13 cellular contexts compared by ENCODE assay signal in genomic region chr21:35779690-35780570, GRCh38.
DNase-seq lines count a peak whose midpoint lies in the region; ATAC-seq, FAIRE-seq and TF ChIP-seq lines count a peak whose summit lies in the region.
"Had no signal": no experiment of that assay in that cellular context is flagged by ENCODE, and none has a peak within 500 bp of the region (broad histone marks: within the 10 kb centered on the region; RNA-seq: fewer than 3 reads in every experiment).

No MANE protein-coding gene starts in this region.

- H3F3A ChIP-seq in SK-N-SH (replicated peaks; ENCODE audit: insufficient read depth) = peaks cover 15% of the 10 kb centered on the region

- ATAC-seq in heart left ventricle (peak in 1 of 4 donors; percentile 66), HG02678 (IDR thresholded peaks at IDR 0.05; ENCODE audit: unreplicated experiment) (no peak)
- ATAC-seq: mucosa of descending colon had no signal

- intact Hi-C loops in heart left ventricle (cut with DNase I) = no loop called here
- intact Hi-C loops in cardiac septum (cut with DNase I) = no loop called here

- no peak for FAIRE-seq in urothelium cell line (lab: Jason Lieb, UNC)

- POLR2A ChIA-PET in SK-N-SH (lab: Yijun Ruan, JAX) = no interaction called here

- TF ChIP-seq RAD21 in SK-N-SH (IDR thresholded peaks at IDR 0.05; ENCODE audit: low read length) = no peak

- H3K4me2 ChIP-seq in SK-N-SH = peak overlapping the region; percentile 38

- H3K9me2 ChIP-seq in SK-N-SH = no peaks in the 10 kb centered on the region

- no peaks in the 10 kb centered on the region for H3K27me3 ChIP-seq in heart left ventricle
- no peaks in the 10 kb centered on the region for H3K27me3 ChIP-seq in SK-N-SH (ENCODE audit: insufficient read depth)

- H3K36me3 ChIP-seq in heart left ventricle (no peaks in the 10 kb centered on the region), SK-N-SH (replicated peaks in 1 of 2; ENCODE audit: control insufficient read depth in 1 of 2, insufficient read depth in 2 of 2, low read length in 1 of 2) (no peaks in the 10 kb centered on the region)

- DNase-seq in heart left ventricle (peak in 3 of 5 donors; percentile 18 to 35 (median 31)), cardiac septum (ENCODE audit: low spot score) (no peak), SK-N-SH (no peak), fibroblast of peridontal ligament (ENCODE audit: extremely low read depth) (peak; percentile 88), urothelium cell line (ENCODE audit: low spot score) (peak; percentile 58), NCI-H146 treated with DMSO at 0.1 percent for 48 hours (lab: John Stamatoyannopoulos, UW; ENCODE audit: unreplicated experiment) (no peak), GM19238 (ENCODE audit: insufficient read length, low spot score) (no peak)
- DNase-seq: activated CD4-positive, alpha-beta T cell treated with anti-CD3 and anti-CD28 coated beads, Interleukin-2, amount 10 ng/mL, durations not matched to agents 24 days and 14 days; activated gamma-delta T cell treated with Interleukin-2 at 50 U/mL for 16 hours; mucosa of descending colon; NCI-H1048; NCI-H526 treated with DMSO at 0.1 percent for 48 hours had no signal

- H4K20me1 ChIP-seq in SK-N-SH (ENCODE audit: insufficient read depth) = no peaks in the 10 kb centered on the region

- TF ChIP-seq POLR2A in heart left ventricle (IDR thresholded peaks at IDR 0.05) = no peak

- CTCF ChIA-PET in SK-N-SH (lab: Yijun Ruan, JAX) = no interaction called here

- H3K4me3 ChIP-seq in heart left ventricle (no peak overlapping the region), SK-N-SH (ENCODE audit: low read depth in 2 of 2, low read length in 1 of 2) (no peak overlapping the region)
- H3K4me3 ChIP-seq: mucosa of descending colon had no signal

- H3K9me3 ChIP-seq in heart left ventricle = peaks cover 0 to 7% (median 0%) of the 10 kb centered on the region in 12 donors
- H3K9me3 ChIP-seq in SK-N-SH = no peaks in the 10 kb centered on the region
- H3K9me3 ChIP-seq: mucosa of descending colon had no signal

- peak overlapping the region; percentile 14; the same call in 1 of the 2 replicates for H2AFZ ChIP-seq in SK-N-SH (ENCODE audit: low read depth)

- WGBS in heart left ventricle, 4 donors = 52 to 62% (median 58%) methylated on average over 7 of the region's 7 CpGs
- 4% methylated on average over 7 of the region's 7 CpGs for WGBS in SK-N-SH (ENCODE audit: low lambda C conversion rate)

- TF ChIP-seq CTCF in heart left ventricle (IDR thresholded peaks at IDR 0.05) = no peak
- TF ChIP-seq CTCF in SK-N-SH (IDR thresholded peaks at IDR 0.05) = no peak

- H3K4me1 ChIP-seq in heart left ventricle = peaks cover 0 to 22% (median 0%) of the 10 kb centered on the region in 12 donors
- H3K4me1 ChIP-seq in SK-N-SH (ENCODE audit: control insufficient read depth in 1 of 2, insufficient read depth in 2 of 2, low read depth in 1 of 2, low read length in 1 of 2) = peaks cover 0 to 5% of the 10 kb centered on the region in 2 experiments

- H3K27ac ChIP-seq in heart left ventricle = peak overlapping the region in 4 of 12 donors; percentile 32 to 54 (median 39)
- H3K27ac ChIP-seq in SK-N-SH (ENCODE audit: low read depth in 2 of 2, low read length in 1 of 2) = peak overlapping the region; percentile 36 to 86; a peak in 3 of 4 replicates

- H3K9ac ChIP-seq in SK-N-SH = peak overlapping the region; percentile 49; the same call in 1 of the 2 replicates

- H3K79me2 ChIP-seq in SK-N-SH (ENCODE audit: insufficient read depth) = no peaks in the 10 kb centered on the region

- TF ChIP-seq EP300 in SK-N-SH (IDR thresholded peaks at IDR 0.05; ENCODE audit: borderline replicate concordance in 1 of 2, low read depth in 1 of 2, low read length in 1 of 2) = peak in 1 of 2 experiments; percentile 82; a peak in 2 of 4 replicates

TF ChIP-seq in SK-N-SH, 30 proteins besides CTCF, POLR2A, EP300 and RAD21 (continues in another document):
- TF ChIP-seq MEF2A (IDR thresholded peaks at IDR 0.05; ENCODE audit: borderline replicate concordance, low read depth) = peak; percentile 94
- peak; percentile 51 for TF ChIP-seq JUND (IDR thresholded peaks at IDR 0.05)
- no peak for TF ChIP-seq USF2 (IDR thresholded peaks at IDR 0.05; ENCODE audit: borderline replicate concordance, low read depth, low read length)
- peak; percentile 58; the same call in 1 of the 2 replicates for TF ChIP-seq FOSL2 (IDR thresholded peaks at IDR 0.05; ENCODE audit: borderline replicate concordance, low read depth)
- peak; percentile 75 for TF ChIP-seq TCF12 (IDR thresholded peaks at IDR 0.05)
- TF ChIP-seq POLR2AphosphoS5 (IDR thresholded peaks at IDR 0.05; ENCODE audit: low read depth, low read length) = peak; percentile 47; the same call in 1 of the 2 replicates
- TF ChIP-seq RCOR1 (IDR thresholded peaks at IDR 0.05; ENCODE audit: low read length) = no peak
- no peak for TF ChIP-seq TAF1 (IDR thresholded peaks at IDR 0.05; ENCODE audit: borderline replicate concordance, low read depth, low read length)
- peak; percentile 96 for TF ChIP-seq RXRA (IDR thresholded peaks at IDR 0.05; ENCODE audit: borderline replicate concordance, low read depth)
- TF ChIP-seq MAX (IDR thresholded peaks at IDR 0.05; ENCODE audit: low read depth) = peak; percentile 16; the same call in 1 of the 2 replicates
- TF ChIP-seq ELF1 (IDR thresholded peaks at IDR 0.05) = no peak
- TF ChIP-seq TEAD4 (IDR thresholded peaks at IDR 0.05; ENCODE audit: borderline replicate concordance, insufficient read depth) = 0 out of 2 replicates have a peak, but pooled peaks have one; percentile 23
- peak; percentile 85 for TF ChIP-seq NFIC (IDR thresholded peaks at IDR 0.05; ENCODE audit: borderline replicate concordance)
- peak; percentile 75 for TF ChIP-seq PBX3 (IDR thresholded peaks at IDR 0.05)
- no peak for TF ChIP-seq ZBTB33 (IDR thresholded peaks at IDR 0.05; ENCODE audit: borderline replicate concordance, low read depth)
- TF ChIP-seq REST (IDR thresholded peaks at IDR 0.05; ENCODE audit: low read depth, low read length) = 0 out of 2 replicates have a peak, but pooled peaks have one; percentile 19

Comparison
In these comparisons a context has a peak if more than half of its experiments do, and no peak if none do; other contexts are left out.
1. DNase-seq: peak in heart left ventricle (3 of 5), fibroblast of peridontal ligament (single experiment) and urothelium cell line (single experiment); none in cardiac septum (single experiment), SK-N-SH (single experiment), NCI-H146 treated with DMSO at 0.1 percent for 48 hours (single experiment) and GM19238 (single experiment).